1 cellular context compared by ENCODE assay signal in genomic region chr1:6420594-6421042, GRCh38.
TF ChIP-seq lines count a peak whose summit lies in the region.

No MANE protein-coding gene starts in this region.

TF ChIP-seq in HEK293, 187 proteins besides CTCF, POLR2A, EP300 and RAD21 (continued from another document):
- TF ChIP-seq REST (tag by site-specific recombination; IDR thresholded peaks at IDR 0.05): peak; percentile 74
- no peak for TF ChIP-seq IKZF3 (tag by site-specific recombination; IDR thresholded peaks at IDR 0.05)
- TF ChIP-seq KLF1 (tag by site-specific recombination; IDR thresholded peaks at IDR 0.05): peak; percentile 44
